ENCODE assay signal across 8 cellular contexts in the genomic region with DNA sequence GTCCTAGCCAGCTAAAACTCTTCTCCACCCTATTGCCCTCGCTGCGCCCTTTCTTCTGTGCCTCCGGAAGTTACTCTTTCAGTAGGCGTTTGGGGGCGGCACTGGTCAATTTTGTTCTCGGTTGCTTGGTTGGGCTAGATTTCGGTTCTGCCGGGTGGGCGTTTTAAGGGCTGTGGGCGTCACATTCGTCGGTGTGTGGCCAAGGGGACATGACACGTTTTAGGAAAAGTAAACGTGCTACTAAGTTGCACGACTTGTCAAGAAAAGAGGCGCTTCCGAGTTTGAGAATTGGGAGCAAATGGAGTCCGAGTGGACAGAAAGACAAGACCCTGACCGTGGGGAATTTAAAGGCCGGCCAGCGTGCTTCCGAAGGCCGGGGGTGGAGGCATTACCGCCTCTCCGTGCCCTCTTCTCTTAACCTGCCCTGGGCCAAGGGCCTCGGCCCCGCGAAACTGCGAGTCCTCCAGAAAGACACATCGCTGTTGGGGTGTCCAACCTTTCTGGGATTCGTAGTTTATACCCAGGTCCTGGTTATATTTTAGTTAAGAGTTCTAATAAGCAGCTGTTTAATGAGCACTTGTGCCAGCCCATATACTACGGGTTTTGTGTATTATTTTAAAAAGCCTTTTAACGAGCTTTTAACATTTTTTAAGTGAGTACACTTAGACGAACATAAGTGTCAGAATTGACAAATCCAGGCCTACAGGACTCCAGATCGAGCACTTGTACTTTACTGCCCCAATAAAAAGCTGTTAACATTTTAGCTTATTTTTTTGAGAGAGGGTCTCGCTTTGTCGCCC.
DNase-seq lines count a peak whose midpoint lies in the region; ATAC-seq and TF ChIP-seq lines count a peak whose summit lies in the region.

No MANE protein-coding gene starts in this region.

- peaks cover 50% of the 10 kb centered on the region for H3K4me1 Mint-ChIP-seq in nephron

- H3K27ac Mint-ChIP-seq in nephron, result peak overlapping the region; percentile 100

- H3K4me3 Mint-ChIP-seq in nephron, result peak overlapping the region; percentile 91 to 93 (median 93)

- no peaks in the 10 kb centered on the region for H3K27me3 Mint-ChIP-seq in nephron (ENCODE audit: low read depth)

- H3K36me3 ChIP-seq in tibial artery, result peaks cover 20 to 56% (median 24%) of the 10 kb centered on the region in 3 donors

- intact Hi-C loops in tibial artery (cut with DNase I; ENCODE audit: low total_unique reads), result no loop called here

- peak overlapping the region; percentile 95 to 98 for H3K27ac ChIP-seq in tibial artery

- TF ChIP-seq POLR2A in GM15510 (IDR thresholded peaks at IDR 0.05; ENCODE audit: borderline replicate concordance, extremely low read depth, insufficient read length), result peak; percentile 4

- H3K4me3 ChIP-seq in fibroblast of pulmonary artery (replicated peaks; ENCODE audit: low read depth, low read length) (peak overlapping the region; percentile 75), tibial artery (peak overlapping the region; percentile 78 to 85)

- no peaks in the 10 kb centered on the region for H3K27me3 ChIP-seq in tibial artery

- no peaks in the 10 kb centered on the region for H3K9me3 Mint-ChIP-seq in nephron

- no peaks in the 10 kb centered on the region for H3K9me3 ChIP-seq in tibial artery

- no peak for TF ChIP-seq CTCF in fibroblast of pulmonary artery (IDR thresholded peaks at IDR 0.05; ENCODE audit: low read length, missing control alignments)
- no peak for TF ChIP-seq CTCF in nephron (IDR thresholded peaks at IDR 0.05; ENCODE audit: unreplicated experiment in 3 of 3)
- TF ChIP-seq CTCF in tibial artery (IDR thresholded peaks at IDR 0.05), result no peak

- peak; percentile 89 for DNase-seq in AG08396 (ENCODE audit: low spot score)
- DNase-seq in NCI-H2081 treated with DMSO at 0.1 percent for 48 hours (lab: John Stamatoyannopoulos, UW), result peak; percentile 67
- peak; percentile 74 for DNase-seq in activated CD8-positive, alpha-beta memory T cell treated with anti-CD3 and anti-CD28 coated beads, Interleukin-2, amount 50 U/mL, for 24 hours (ENCODE audit: extremely low read depth)
- DNase-seq in fibroblast of pulmonary artery (ENCODE audit: low read depth), result no peak
- peak; percentile 93 to 94 for DNase-seq in tibial artery

- H3K4me1 ChIP-seq in tibial artery, result peaks cover 0 to 43% (median 26%) of the 10 kb centered on the region in 4 donors

- ATAC-seq in HG02798 (IDR thresholded peaks at IDR 0.05; ENCODE audit: poor library complexity, unreplicated experiment), result peak; percentile 62

- peaks cover 43% of the 10 kb centered on the region for H3K36me3 Mint-ChIP-seq in nephron (ENCODE audit: low read depth)
